ENCODE assay signal across 24 cellular contexts in genomic region chr10:20114179-20114578, GRCh38.
"Had no signal": no experiment of that assay in that cellular context is flagged by ENCODE, and none has a peak within 500 bp of the region (broad histone marks: within the 10 kb centered on the region; RNA-seq: fewer than 3 reads in every experiment).

No MANE protein-coding gene starts in this region.

- H3K9me3 ChIP-seq: colonic mucosa, esophagus squamous epithelium, gastroesophageal sphincter had no signal

- DNase-seq: activated CD4-positive, alpha-beta memory T cell treated with anti-CD3 and anti-CD28 coated beads, Interleukin-2, amount 10 ng/mL, durations not matched to agents 7 days and 5 days; activated CD4-positive, alpha-beta T cell treated with anti-CD3 and anti-CD28 coated beads for 1 hour; activated CD4-positive, alpha-beta T cell treated with anti-CD3 and anti-CD28 coated beads for 4 hours; activated CD4-positive, alpha-beta T cell treated with anti-CD3 and anti-CD28 coated beads, Interleukin-2, amount 10 ng/mL, durations not matched to agents 7 days and 5 days; activated CD4-positive, alpha-beta T cell treated with anti-CD3 and anti-CD28 coated beads, Interleukin-2, amount 50 U/mL, for 4 hours; activated CD8-positive, alpha-beta memory T cell treated with anti-CD3 and anti-CD28 coated beads, Interleukin-2, amount 50 U/mL, for 48 hours; activated gamma-delta T cell; activated naive CD4-positive, alpha-beta T cell treated with anti-CD3 and anti-CD28 coated beads, Interleukin-2, amount 50 U/mL, for 16 hours; activated naive CD4-positive, alpha-beta T cell treated with Interleukin-2 at 50 U/mL for 16 hours; activated T-cell treated with anti-CD3 and anti-CD28 coated beads for 4 hours; activated T-cell treated with anti-CD3 and anti-CD28 coated beads, Interleukin-2, amount 50 U/mL, for 24 hours; activated T-cell treated with anti-CD3 and anti-CD28 coated beads, Interleukin-2, amount 50 U/mL, for 72 hours; amniotic stem cell; anterior cingulate cortex; brain microvascular endothelial cell; central memory CD4-positive, alpha-beta T cell; cerebellar nuclear complex; colonic mucosa; effector CD8-positive, alpha-beta T cell; esophagus squamous epithelium; foreskin melanocyte; T-helper 2 cell had no signal

- H3K4me3 ChIP-seq: colonic mucosa, esophagus squamous epithelium, gastroesophageal sphincter had no signal

- ATAC-seq: activated T-cell treated with anti-CD3 and anti-CD28 coated beads, Interleukin-2, amount 50 U/mL, for 72 hours; gastroesophageal sphincter had no signal

- H3K4me1 ChIP-seq: colonic mucosa, esophagus squamous epithelium, gastroesophageal sphincter had no signal

- H3K27me3 ChIP-seq: brain microvascular endothelial cell, colonic mucosa, esophagus squamous epithelium, gastroesophageal sphincter had no signal

- H3K36me3 ChIP-seq: brain microvascular endothelial cell, colonic mucosa, esophagus squamous epithelium, gastroesophageal sphincter had no signal

- H3K27ac ChIP-seq: brain microvascular endothelial cell, colonic mucosa, epithelial cell of prostate, esophagus squamous epithelium, gastroesophageal sphincter had no signal
